10 cellular contexts compared by ENCODE assay signal in genomic region chr16:12901597-12902436, GRCh38. TPM values are rescaled to one million over a fixed set of nuclear protein-coding genes. Genes with fewer than 3 reads are reported as not detected.
DNase-seq lines count a peak whose midpoint lies in the region; ATAC-seq and TF ChIP-seq lines count a peak whose summit lies in the region.
"Had no signal": no experiment of that assay in that cellular context is flagged by ENCODE, and none has a peak within 500 bp of the region (broad histone marks: within the 10 kb centered on the region; RNA-seq: fewer than 3 reads in every experiment).

SHISA9 (plus strand) TSS chr16:12901598.

- ATAC-seq in HG03159 (IDR thresholded peaks at IDR 0.05; ENCODE audit: unreplicated experiment) (no peak), HG03432 (IDR thresholded peaks at IDR 0.05; ENCODE audit: unreplicated experiment) (no peak)
- ATAC-seq: left colon had no signal

- WGBS in H9 (ENCODE audit: extremely low coverage, insufficient read length, low lambda C conversion rate) = no CpG with 5 or more reads among the region's 107 CpGs
- WGBS in neuronal stem cell (ENCODE audit: extremely low coverage in 2 of 2, insufficient read length in 2 of 2, insufficient replicate concordance in 1 of 2), 2 donors = no CpG with 5 or more reads among the region's 107 CpGs

- no peak within 1 kb of the TSS for H3T11ph ChIP-seq in H9 (ENCODE audit: low read length)

- H3K4ac ChIP-seq in H9 (ENCODE audit: low read depth, low read length) (no peak within 1 kb of the TSS), neuronal stem cell (ENCODE audit: low read length) (peak within 1 kb of the TSS; percentile 15)

- no peak for TF ChIP-seq CTCF in H9 (conservative IDR thresholded peaks at IDR 0.05)

- peaks cover 59% of the 10 kb centered on the region for H3K27me3 Mint-ChIP-seq in H9 (ENCODE audit: low read depth)

- H3K27ac ChIP-seq in H9 (ENCODE audit: insufficient read length, low read depth, low read length) = no peak within 1 kb of the TSS
- no peak within 1 kb of the TSS for H3K27ac ChIP-seq in neuronal stem cell (replicated peaks; ENCODE audit: low read length)

- H3K23me2 ChIP-seq in H9 (ENCODE audit: insufficient read length, low read depth, low read length, poor library complexity, severe bottlenecking) = peaks cover 34% of the 10 kb centered on the region

- peak within 1 kb of the TSS; percentile 79 for H3K18ac ChIP-seq in H9 (ENCODE audit: insufficient read length, low read depth, low read length)
- H3K18ac ChIP-seq in neuronal stem cell (ENCODE audit: low read length) = peak within 1 kb of the TSS; percentile 96

- H4K20me1 ChIP-seq in H9 (ENCODE audit: control insufficient read depth, insufficient read depth, insufficient read length) = no peaks in the 10 kb centered on the region

- no peak within 1 kb of the TSS for H3K56ac ChIP-seq in H9 (ENCODE audit: insufficient read length, low read depth, low read length)

- H3K9me3 Mint-ChIP-seq in H9 = no peaks in the 10 kb centered on the region; a peak in 1 of 5 replicates

- H2BK5ac ChIP-seq in H9 (ENCODE audit: insufficient read length, low read length) (no peak within 1 kb of the TSS), neuronal stem cell (ENCODE audit: low read length) (peak within 1 kb of the TSS; percentile 30)

- H3K4me2 ChIP-seq in H9 (ENCODE audit: insufficient read depth, insufficient read length, low read length) (peak within 1 kb of the TSS; percentile 92), neuronal stem cell (ENCODE audit: insufficient read depth, low read length, poor library complexity, severe bottlenecking) (peak within 1 kb of the TSS; percentile 99)

- H3K23ac ChIP-seq in H9 (ENCODE audit: insufficient read length, low read depth, low read length) (no peak within 1 kb of the TSS), neuronal stem cell (ENCODE audit: low read depth, low read length, poor library complexity) (peak within 1 kb of the TSS; percentile 86)

- peaks cover 0 to 2% (median 0%) of the 10 kb centered on the region in 3 experiments; a peak in 1 of 7 replicates for H3K36me3 Mint-ChIP-seq in H9 (ENCODE audit: insufficient read depth in 1 of 3, low read depth in 3 of 3)

- H3K36me3 ChIP-seq in neuronal stem cell (replicated peaks in 1 of 2; ENCODE audit: control insufficient read depth in 2 of 2, insufficient read depth in 2 of 2, low read length in 2 of 2) = no peaks in the 10 kb centered on the region

- H2BK12ac ChIP-seq in H9 (ENCODE audit: insufficient read length, low read depth, low read length) = no peak within 1 kb of the TSS
- H2BK12ac ChIP-seq in neuronal stem cell (ENCODE audit: low read length) = peak within 1 kb of the TSS; percentile 77

- H4K8ac ChIP-seq in H9 (replicated peaks; ENCODE audit: insufficient read length, low read depth, low read length) (no peak within 1 kb of the TSS), neuronal stem cell (ENCODE audit: low read depth, low read length) (no peak within 1 kb of the TSS)

- no peak within 1 kb of the TSS for H2BK15ac ChIP-seq in H9 (ENCODE audit: low read depth, low read length)
- peak within 1 kb of the TSS; percentile 93 for H2BK15ac ChIP-seq in neuronal stem cell (ENCODE audit: low read length)

- H2BK20ac ChIP-seq in H9 (ENCODE audit: low read depth, low read length, poor library complexity, severe bottlenecking) = no peak within 1 kb of the TSS

- peaks cover 13% of the 10 kb centered on the region; the same call in 1 of the 2 replicates for H3K79me2 ChIP-seq in H9 (ENCODE audit: insufficient read depth, low read length)

- H3K4me1 Mint-ChIP-seq in H9 = peaks cover 35 to 42% of the 10 kb centered on the region in 2 experiments

- DNase-seq in AG20443 (ENCODE audit: low spot score) (peak; percentile 27), H9 (no peak), ecto neural progenitor cell (ENCODE audit: low spot score) (peak; percentile 64), neuronal stem cell (ENCODE audit: low spot score) (peak; percentile 67), cortex of kidney (lab: John Stamatoyannopoulos, UW) (no peak), NCI-H446 treated with DMSO at 0.1 percent for 48 hours (lab: John Stamatoyannopoulos, UW) (no peak)
- DNase-seq: left colon had no signal

- H3K27me3 ChIP-seq in H9 (ENCODE audit: insufficient read depth, low read length) (peaks cover 2% of the 10 kb centered on the region; the same call in 1 of the 2 replicates), neuronal stem cell (ENCODE audit: control insufficient read depth in 3 of 3, insufficient read depth in 3 of 3, low read depth in 1 of 3, low read length in 3 of 3) (peaks cover 0 to 73% (median 7%) of the 10 kb centered on the region in 3 experiments)

- H2AFZ ChIP-seq in H9 (ENCODE audit: low read length) = no peak within 1 kb of the TSS
- H2AFZ ChIP-seq in neuronal stem cell (ENCODE audit: low read length) = no peak within 1 kb of the TSS

- H3K9me3 ChIP-seq in H9 (ENCODE audit: control insufficient read depth, low read depth, low read length) (no peaks in the 10 kb centered on the region), neuronal stem cell (replicated peaks in 1 of 2; ENCODE audit: control insufficient read depth in 2 of 2, insufficient read depth in 1 of 2, low read depth in 1 of 2, low read length in 2 of 2) (no peaks in the 10 kb centered on the region)

- H3K14ac ChIP-seq in H9 (ENCODE audit: insufficient read depth, low read length) = peak within 1 kb of the TSS; percentile 62
- peak within 1 kb of the TSS; percentile 86 for H3K14ac ChIP-seq in neuronal stem cell (ENCODE audit: low read length)

- H4K5ac ChIP-seq in H9 (ENCODE audit: insufficient read length, low read depth, low read length) = no peak within 1 kb of the TSS

- H3K4me3 ChIP-seq in neuronal stem cell (ENCODE audit: low read length in 2 of 2) = peak within 1 kb of the TSS in 1 of 2 donors; percentile 91

- H4K91ac ChIP-seq in H9 (ENCODE audit: insufficient read length, low read depth, low read length) (no peak within 1 kb of the TSS), neuronal stem cell (ENCODE audit: low read depth, low read length, poor library complexity) (no peak within 1 kb of the TSS)

- H3K4me3 Mint-ChIP-seq in H9 = peak within 1 kb of the TSS; percentile 81 to 96

- H3K79me1 ChIP-seq in H9 (ENCODE audit: insufficient read depth, low read depth, low read length, poor library complexity, severe bottlenecking) (no peaks in the 10 kb centered on the region), neuronal stem cell (ENCODE audit: low read depth, low read length) (peaks cover 9% of the 10 kb centered on the region)

- H2BK120ac ChIP-seq in H9 (ENCODE audit: low read depth, low read length, poor library complexity, severe bottlenecking) = no peak within 1 kb of the TSS
- peak within 1 kb of the TSS; percentile 83 for H2BK120ac ChIP-seq in neuronal stem cell (ENCODE audit: low read depth, low read length)

- H3K9ac ChIP-seq in H9 (ENCODE audit: extremely low read depth, insufficient read length, low read length) (peak within 1 kb of the TSS; percentile 50), neuronal stem cell (ENCODE audit: low read depth, low read length, poor library complexity) (peak within 1 kb of the TSS; percentile 91)

- peak within 1 kb of the TSS in 1 of 3 experiments; percentile 70; a peak in 1 of 7 replicates for H3K27ac Mint-ChIP-seq in H9

- H3K4me1 ChIP-seq in H9 (ENCODE audit: insufficient read depth, low read length) (peaks cover 8% of the 10 kb centered on the region; the same call in 1 of the 2 replicates), neuronal stem cell (ENCODE audit: control insufficient read depth in 2 of 2, insufficient read depth in 1 of 2, low read depth in 1 of 2, low read length in 2 of 2) (peaks cover 0 to 13% of the 10 kb centered on the region in 2 donors)

- H2AK5ac ChIP-seq in H9 (ENCODE audit: insufficient read length, low read length) = no peak within 1 kb of the TSS
- peak within 1 kb of the TSS; percentile 89 for H2AK5ac ChIP-seq in neuronal stem cell (ENCODE audit: low read depth, low read length)

RNA-seq across cellular contexts. Expression of gene SHISA9, which starts in this region (rescaled TPM):
- total RNA-seq in H9 (2021) = 7.0 and 8.6 TPM in 2 replicates
- 5.9 TPM for polyA plus RNA-seq in neuronal stem cell (2013, experiment 1 of 2)
- polyA plus RNA-seq in neuronal stem cell (2013, experiment 2 of 2) = 5.8 TPM
- total RNA-seq: T-helper 1 cell treated with Interleukin-12 subunit alpha and Interleukin-12 subunit beta and Interleukin-4 antibody, amounts not matched to agents 30 ng/mL and 1 ng/mL, for 36 hours had no signal

Comparison
In these comparisons a context has a peak if more than half of its experiments do, and no peak if none do; other contexts are left out.
1. DNase-seq: peak in AG20443 (single experiment), ecto neural progenitor cell (single experiment) and neuronal stem cell (single experiment); none in H9 (single experiment), cortex of kidney (single experiment) and NCI-H446 treated with DMSO at 0.1 percent for 48 hours (single experiment).